ENCODE assay signal across 1 cellular context in the genomic region with DNA sequence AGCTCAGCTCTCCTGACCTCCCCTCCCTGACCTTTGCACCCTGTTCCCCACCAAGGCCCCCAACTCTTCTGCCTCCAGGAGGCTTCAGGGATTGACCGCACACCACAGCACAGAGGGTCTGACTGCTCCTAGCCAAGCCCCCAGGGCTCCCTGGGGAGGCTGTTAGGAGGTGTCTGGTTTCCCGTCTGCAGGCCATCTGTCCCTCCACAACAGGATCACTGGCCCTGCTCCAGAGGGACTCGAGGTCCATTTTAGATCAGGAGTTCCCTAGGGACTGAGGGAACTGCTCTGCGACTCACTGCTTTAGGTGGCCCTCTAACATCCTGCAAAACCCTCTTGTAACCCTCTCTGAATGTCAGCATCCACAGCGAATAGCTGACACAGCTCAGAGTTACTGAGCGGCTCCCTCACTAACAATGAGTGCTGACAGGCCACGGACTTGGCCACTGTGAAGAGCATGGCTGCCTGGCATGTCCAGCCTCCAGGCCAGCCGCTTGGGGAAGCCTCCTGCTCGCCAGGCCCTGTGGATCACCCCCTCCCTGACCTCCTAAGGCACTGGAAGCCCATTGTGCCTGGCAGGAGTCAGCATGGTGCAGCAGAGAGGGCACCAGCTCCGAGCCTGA.
TF ChIP-seq lines count a peak whose summit lies in the region.

No MANE protein-coding gene starts in this region.

TF ChIP-seq in HCT116, 20 proteins besides CTCF, POLR2A, EP300 and RAD21 (continued from another document):
- TF ChIP-seq CEBPB (IDR thresholded peaks at IDR 0.05; ENCODE audit: low read depth) (no peak), EZH2phosphoT487 (IDR thresholded peaks at IDR 0.05; ENCODE audit: borderline replicate concordance) (no peak), ATF3 (IDR thresholded peaks at IDR 0.05) (no peak), REST (IDR thresholded peaks at IDR 0.05; ENCODE audit: low read depth) (no peak)
